In genomic region chr12:50568338-50569155, GRCh38 we compare ENCODE assay signal across 10 cellular contexts.
DNase-seq lines count a peak whose midpoint lies in the region; ATAC-seq, FAIRE-seq and TF ChIP-seq lines count a peak whose summit lies in the region.
"Had no signal": no experiment of that assay in that cellular context is flagged by ENCODE, and none has a peak within 500 bp of the region (broad histone marks: within the 10 kb centered on the region; RNA-seq: fewer than 3 reads in every experiment).

No MANE protein-coding gene starts in this region.

- H3K4me3 ChIP-seq in CD8-positive, alpha-beta T cell (ENCODE audit: low read depth, low read length), result no peak overlapping the region
- H3K4me3 ChIP-seq in GM12878, result no peak overlapping the region
- peak overlapping the region; percentile 20 for H3K4me3 ChIP-seq in right cardiac atrium (ENCODE audit: low read length)
- H3K4me3 ChIP-seq: BLaER1 had no signal

- no TSS peak for BruUV-seq in GM12878 (replicated peaks; lab: Mats Ljungman, UMichigan)

- H3K36me3 Mint-ChIP-seq in CD8-positive, alpha-beta T cell, result no peaks in the 10 kb centered on the region
- no peaks in the 10 kb centered on the region for H3K36me3 Mint-ChIP-seq in progenitor cell of endocrine pancreas (ENCODE audit: insufficient read depth)
- H3K36me3 Mint-ChIP-seq in natural killer cell treated with Interleukin-12 subunit alpha and Interleukin-12 subunit beta and Interleukin-15 and Interleukin-18, amount 100 ng/mL, for 72 hours, result no peaks in the 10 kb centered on the region
- peaks cover 5% of the 10 kb centered on the region for H3K36me3 Mint-ChIP-seq in activated CD4-positive, alpha-beta T cell treated with anti-CD3 and anti-CD28 coated beads for 36 hours (ENCODE audit: low read depth)

- TF ChIP-seq CTCF in CD8-positive, alpha-beta T cell (IDR thresholded peaks at IDR 0.05), result no peak
- TF ChIP-seq CTCF in GM12878 (IDR thresholded peaks at IDR 0.05 in 2 of 3, conservative IDR thresholded peaks at IDR 0.05 in 1 of 3; ENCODE audit: control insufficient read depth in 2 of 3, extremely low read depth in 1 of 3, insufficient read depth in 1 of 3, low read depth in 3 of 3, low read length in 3 of 3), result no peak
- no peak for TF ChIP-seq CTCF in progenitor cell of endocrine pancreas (IDR thresholded peaks at IDR 0.05; ENCODE audit: unreplicated experiment)

- 78% methylated on average over 4 of the region's 4 CpGs for WGBS in GM12878 (ENCODE audit: insufficient coverage, insufficient replicate concordance, low lambda C conversion rate, missing lambda C conversion rate)
- 24% methylated on average over 4 of the region's 4 CpGs for WGBS in right cardiac atrium

- no peaks in the 10 kb centered on the region for H3K9me3 Mint-ChIP-seq in CD8-positive, alpha-beta T cell
- peaks cover 3% of the 10 kb centered on the region for H3K9me3 Mint-ChIP-seq in progenitor cell of endocrine pancreas (ENCODE audit: low read depth)
- no peaks in the 10 kb centered on the region for H3K9me3 Mint-ChIP-seq in natural killer cell treated with Interleukin-12 subunit alpha and Interleukin-12 subunit beta and Interleukin-15 and Interleukin-18, amount 100 ng/mL, for 72 hours
- no peaks in the 10 kb centered on the region for H3K9me3 Mint-ChIP-seq in activated CD4-positive, alpha-beta T cell treated with anti-CD3 and anti-CD28 coated beads for 36 hours (ENCODE audit: low read depth)

- H3K4me1 Mint-ChIP-seq in CD8-positive, alpha-beta T cell (ENCODE audit: low read depth), result peaks cover 64% of the 10 kb centered on the region
- peaks cover 28% of the 10 kb centered on the region for H3K4me1 Mint-ChIP-seq in progenitor cell of endocrine pancreas (ENCODE audit: low read depth)
- peaks cover 28 to 39% of the 10 kb centered on the region in 2 donors for H3K4me1 Mint-ChIP-seq in natural killer cell treated with Interleukin-12 subunit alpha and Interleukin-12 subunit beta and Interleukin-15 and Interleukin-18, amount 100 ng/mL, for 72 hours (ENCODE audit: low read depth in 2 of 2)
- peaks cover 55% of the 10 kb centered on the region for H3K4me1 Mint-ChIP-seq in activated CD4-positive, alpha-beta T cell treated with anti-CD3 and anti-CD28 coated beads for 36 hours

- peaks cover 47% of the 10 kb centered on the region for H3K79me2 ChIP-seq in GM12878 (ENCODE audit: control insufficient read depth, insufficient read depth, low read length)

- in situ Hi-C loops in GM12878 (cut with MboI), result no loop called here

- no peak for FAIRE-seq in GM12878 (lab: Jason Lieb, UNC)

- H3K4me3 Mint-ChIP-seq in CD8-positive, alpha-beta T cell, result no peak overlapping the region
- no peak overlapping the region for H3K4me3 Mint-ChIP-seq in progenitor cell of endocrine pancreas (ENCODE audit: low read depth)
- no peak overlapping the region for H3K4me3 Mint-ChIP-seq in natural killer cell treated with Interleukin-12 subunit alpha and Interleukin-12 subunit beta and Interleukin-15 and Interleukin-18, amount 100 ng/mL, for 72 hours
- no peak overlapping the region for H3K4me3 Mint-ChIP-seq in activated CD4-positive, alpha-beta T cell treated with anti-CD3 and anti-CD28 coated beads for 36 hours

- H3K4me2 ChIP-seq in GM12878 (ENCODE audit: control insufficient read depth, insufficient read depth), result no peak overlapping the region; the same call in 1 of the 2 replicates
- H3K4me2 ChIP-seq: BLaER1 had no signal

- no peak for DNase-seq in CD8-positive, alpha-beta T cell
- DNase-seq in GM12878 (ENCODE audit: low read depth, low spot score), result no peak
- DNase-seq in right cardiac atrium, result no peak
- no peak for DNase-seq in progenitor cell of endocrine pancreas (ENCODE audit: low spot score, unreplicated experiment)
- no peak for DNase-seq in natural killer cell treated with Interleukin-12 subunit alpha and Interleukin-12 subunit beta and Interleukin-15 and Interleukin-18, amount 100 ng/mL, for 72 hours (ENCODE audit: low spot score)
- DNase-seq in activated CD4-positive, alpha-beta T cell treated with anti-CD3 and anti-CD28 coated beads for 36 hours, result no peak
- no peak for DNase-seq in activated CD4-positive, CD25-positive, alpha-beta regulatory T cell treated with anti-CD3 and anti-CD28 coated beads, Interleukin-2, amount 50 U/mL, for 72 hours
- no peak for DNase-seq in DMS79 treated with DMSO at 0.1 percent for 48 hours (lab: John Stamatoyannopoulos, UW)
- DNase-seq: NCI-H1930 had no signal

- H3K36me3 ChIP-seq in CD8-positive, alpha-beta T cell (ENCODE audit: insufficient read depth, low read length), result no peaks in the 10 kb centered on the region
- H3K36me3 ChIP-seq in GM12878 (ENCODE audit: control insufficient read depth in 2 of 2, insufficient read depth in 2 of 2, low read length in 1 of 2), result no peaks in the 10 kb centered on the region
- H3K36me3 ChIP-seq: BLaER1 had no signal

- SMC1A ChIA-PET in GM12878 (lab: Charles Lee; ENCODE audit: uncharacterized antibody, unreplicated experiment), result interaction anchor here (0.6 to 3.2 kb wide), 9 partner anchors 9 to 455 kb away, joined by 3 to 11 read pairs (median 4); no protein-coding TSS in a partner anchor

- no peaks in the 10 kb centered on the region for H3K9me3 ChIP-seq in CD8-positive, alpha-beta T cell (ENCODE audit: low read length)
- H3K9me3 ChIP-seq in GM12878 (replicated peaks; ENCODE audit: control insufficient read depth, insufficient read depth, low read length) (no peaks in the 10 kb centered on the region), right cardiac atrium (ENCODE audit: control insufficient read depth, low read length) (no peaks in the 10 kb centered on the region)

- ATAC-seq in CD8-positive, alpha-beta T cell, result no peak
- ATAC-seq in GM12878, result no peak
- ATAC-seq in right cardiac atrium, result peak; percentile 35 to 44
- ATAC-seq in natural killer cell treated with Interleukin-12 subunit alpha and Interleukin-12 subunit beta and Interleukin-15 and Interleukin-18, amount 100 ng/mL, for 72 hours, result no peak
- no peak for ATAC-seq in activated CD4-positive, alpha-beta T cell treated with anti-CD3 and anti-CD28 coated beads for 36 hours

- peak overlapping the region; percentile 79 for H3K27ac Mint-ChIP-seq in CD8-positive, alpha-beta T cell
- H3K27ac Mint-ChIP-seq in progenitor cell of endocrine pancreas, result peak overlapping the region; percentile 81
- no peak overlapping the region for H3K27ac Mint-ChIP-seq in natural killer cell treated with Interleukin-12 subunit alpha and Interleukin-12 subunit beta and Interleukin-15 and Interleukin-18, amount 100 ng/mL, for 72 hours
- H3K27ac Mint-ChIP-seq in activated CD4-positive, alpha-beta T cell treated with anti-CD3 and anti-CD28 coated beads for 36 hours, result no peak overlapping the region

- no peaks in the 10 kb centered on the region for H3K27me3 ChIP-seq in CD8-positive, alpha-beta T cell (ENCODE audit: insufficient read depth, low read length)
- H3K27me3 ChIP-seq in GM12878 (replicated peaks in 1 of 2; ENCODE audit: control insufficient read depth in 2 of 2, insufficient read depth in 2 of 2, low read length in 1 of 2), result no peaks in the 10 kb centered on the region
- no peaks in the 10 kb centered on the region for H3K27me3 ChIP-seq in right cardiac atrium (ENCODE audit: control insufficient read depth, insufficient read depth)
- H3K27me3 ChIP-seq: BLaER1 had no signal

- no peak overlapping the region for H3K9ac ChIP-seq in GM12878 (ENCODE audit: control insufficient read depth, insufficient read depth, low read length)
- H3K9ac ChIP-seq: BLaER1 had no signal

- no peaks in the 10 kb centered on the region for H4K20me1 ChIP-seq in GM12878 (ENCODE audit: control insufficient read depth, insufficient read depth)

- no peak for TF ChIP-seq EP300 in GM12878 (IDR thresholded peaks at IDR 0.05; ENCODE audit: borderline replicate concordance in 1 of 2, control insufficient read depth in 1 of 2, low read depth in 2 of 2, low read length in 2 of 2)

- CTCF ChIA-PET in CD8-positive, alpha-beta T cell (lab: Charles Lee), result interaction anchor here (1.2 kb wide), 1 partner anchor 49 kb away, joined by 4 read pairs; no protein-coding TSS in a partner anchor
- CTCF ChIA-PET in GM12878 (lab: Yijun Ruan, JAX), result interaction anchor here (0.5 to 3.7 kb wide), 10 partner anchors 10 to 781 kb away, joined by 3 to 8 read pairs (median 4); no protein-coding TSS in a partner anchor
- CTCF ChIA-PET in activated CD4-positive, alpha-beta T cell treated with anti-CD3 and anti-CD28 coated beads for 36 hours (lab: Charles Lee), result interaction anchor here (0.6 to 1.7 kb wide), 5 partner anchors 8 to 63 kb away, joined by 3 to 7 read pairs (median 3); no protein-coding TSS in a partner anchor

- TF ChIP-seq RAD21 in GM12878 (IDR thresholded peaks at IDR 0.05; ENCODE audit: insufficient read depth, low read depth, low read length), result no peak

- RAD21 ChIA-PET in GM12878 (lab: Charles Lee; ENCODE audit: unreplicated experiment), result interaction anchor here (0.8 to 1.7 kb wide), 3 partner anchors 18 to 70 kb away, joined by 3 to 4 read pairs (median 3); no protein-coding TSS in a partner anchor

- H3K27ac ChIP-seq in CD8-positive, alpha-beta T cell (ENCODE audit: low read depth, low read length), result no peak overlapping the region
- peak overlapping the region; percentile 40; the same call in 1 of the 2 replicates for H3K27ac ChIP-seq in GM12878 (ENCODE audit: control insufficient read depth, insufficient read depth)
- H3K27ac ChIP-seq in right cardiac atrium (ENCODE audit: low read length), result peak overlapping the region; percentile 86
- H3K27ac ChIP-seq: BLaER1 had no signal

- no peak overlapping the region for H2AFZ ChIP-seq in GM12878 (ENCODE audit: control insufficient read depth, low read depth, low read length)

- peaks cover 14% of the 10 kb centered on the region for H3K4me1 ChIP-seq in CD8-positive, alpha-beta T cell (ENCODE audit: insufficient read depth, low read length)
- H3K4me1 ChIP-seq in GM12878 (ENCODE audit: control insufficient read depth, insufficient read depth, low read length) (peaks cover 14% of the 10 kb centered on the region; the same call in 1 of the 2 replicates), right cardiac atrium (ENCODE audit: control insufficient read depth, insufficient read depth, low read length) (peaks cover 11% of the 10 kb centered on the region)
- H3K4me1 ChIP-seq: BLaER1 had no signal

- H3K27me3 Mint-ChIP-seq in CD8-positive, alpha-beta T cell (ENCODE audit: low read depth), result no peaks in the 10 kb centered on the region
- H3K27me3 Mint-ChIP-seq in progenitor cell of endocrine pancreas, result no peaks in the 10 kb centered on the region
- H3K27me3 Mint-ChIP-seq in natural killer cell treated with Interleukin-12 subunit alpha and Interleukin-12 subunit beta and Interleukin-15 and Interleukin-18, amount 100 ng/mL, for 72 hours, result no peaks in the 10 kb centered on the region
- no peaks in the 10 kb centered on the region for H3K27me3 Mint-ChIP-seq in activated CD4-positive, alpha-beta T cell treated with anti-CD3 and anti-CD28 coated beads for 36 hours

- TF ChIP-seq POLR2A in GM12878 (IDR thresholded peaks at IDR 0.05; ENCODE audit: low read depth, low read length), result no peak

- POLR2A ChIA-PET in CD8-positive, alpha-beta T cell (lab: Charles Lee), result interaction anchor here (0.7 kb wide), 1 partner anchor 53 kb away, joined by 3 read pairs; no protein-coding TSS in a partner anchor
- POLR2A ChIA-PET in GM12878 (lab: Charles Lee), result interaction anchor here (0.6 kb wide), 3 partner anchors 552 to 1032 kb away, joined by 5 to 6 read pairs (median 5); no protein-coding TSS in a partner anchor
- POLR2A ChIA-PET in activated CD4-positive, alpha-beta T cell treated with anti-CD3 and anti-CD28 coated beads for 36 hours (lab: Charles Lee), result no interaction called here

- intact Hi-C loops in CD8-positive, alpha-beta T cell (cut with DNase I, micrococcal nuclease), result no loop called here
- intact Hi-C loops in GM12878 (cut with micrococcal nuclease; ENCODE audit: unreplicated experiment) (no loop called here), right cardiac atrium (cut with DNase I) (no loop called here)
- intact Hi-C loops in activated CD4-positive, alpha-beta T cell treated with anti-CD3 and anti-CD28 coated beads for 36 hours (cut with DNase I, micrococcal nuclease), result no loop called here

Comparison
In these comparisons a context has a peak if more than half of its experiments do, and no peak if none do; other contexts are left out.
1. ATAC-seq: peak in right cardiac atrium (2 of 2); none in CD8-positive, alpha-beta T cell (single experiment), GM12878 (single experiment), natural killer cell treated with Interleukin-12 subunit alpha and Interleukin-12 subunit beta and Interleukin-15 and Interleukin-18, amount 100 ng/mL, for 72 hours (0 of 2) and activated CD4-positive, alpha-beta T cell treated with anti-CD3 and anti-CD28 coated beads for 36 hours (single experiment).
2. H3K27ac Mint-ChIP-seq: peak in CD8-positive, alpha-beta T cell (single experiment) and progenitor cell of endocrine pancreas (single experiment); none in natural killer cell treated with Interleukin-12 subunit alpha and Interleukin-12 subunit beta and Interleukin-15 and Interleukin-18, amount 100 ng/mL, for 72 hours (0 of 2) and activated CD4-positive, alpha-beta T cell treated with anti-CD3 and anti-CD28 coated beads for 36 hours (single experiment).